22 cellular contexts compared by ENCODE assay signal in the genomic region with DNA sequence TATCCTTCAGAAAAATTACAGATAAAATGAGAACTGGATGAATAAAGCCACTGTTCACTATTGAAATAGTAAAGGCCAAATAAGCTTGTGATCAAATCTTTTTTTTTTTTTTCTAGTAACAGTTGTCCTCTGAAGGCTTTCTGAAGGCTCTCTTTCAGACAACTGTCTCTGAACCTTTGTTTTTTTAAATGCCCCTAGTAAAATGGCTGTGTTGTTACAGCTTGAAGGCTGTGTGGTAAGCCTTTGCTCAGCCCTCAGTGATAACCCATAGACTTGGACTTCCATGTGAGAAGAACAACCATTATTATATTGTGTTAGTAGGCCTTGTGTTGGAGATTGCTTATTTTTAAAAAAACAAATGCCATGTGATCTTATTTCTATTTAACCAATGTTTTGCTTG.
"Had no signal": no experiment of that assay in that cellular context is flagged by ENCODE, and none has a peak within 500 bp of the region (broad histone marks: within the 10 kb centered on the region; RNA-seq: fewer than 3 reads in every experiment).

No MANE protein-coding gene starts in this region.

- H3K4me3 ChIP-seq: esophagus squamous epithelium, lung, right atrium auricular region, skin epidermis, testis, upper lobe of left lung had no signal

- DNase-seq: activated CD4-positive, alpha-beta T cell treated with anti-CD3 and anti-CD28 coated beads, Interleukin-2, amount 10 ng/mL, durations not matched to agents 7 days and 5 days; activated CD8-positive, alpha-beta T cell treated with anti-CD3 and anti-CD28 coated beads, Interleukin-2, amount 10 ng/mL, durations not matched to agents 7 days and 5 days; activated effector memory CD4-positive, alpha-beta T cell treated with Interleukin-2 at 50 U/mL for 16 hours; activated naive CD4-positive, alpha-beta T cell treated with anti-CD3 and anti-CD28 coated beads, Interleukin-2, amount 10 ng/mL, durations not matched to agents 7 days and 5 days; activated naive CD8-positive, alpha-beta T cell treated with anti-CD3 and anti-CD28 coated beads, Interleukin-2, amount 50 U/mL, for 24 hours; activated T-cell treated with anti-CD3 and anti-CD28 coated beads, Interleukin-2, amount 50 U/mL, for 48 hours; aorta; cerebellar nuclear complex; effector memory CD4-positive, alpha-beta T cell; esophagus squamous epithelium; left colon; midbrain; nephron progenitor cell; occipital lobe; testis; upper lobe of left lung had no signal

- FAIRE-seq: endothelial cell of umbilical vein, islet of Langerhans had no signal

- H3K27ac ChIP-seq: esophagus squamous epithelium, right atrium auricular region, skin epidermis, testis, upper lobe of left lung had no signal

- H3K36me3 ChIP-seq: esophagus squamous epithelium, right atrium auricular region, upper lobe of left lung had no signal

- H3K4me1 ChIP-seq: right atrium auricular region, testis had no signal

- ATAC-seq: activated CD4-positive, CD25-positive, alpha-beta regulatory T cell treated with anti-CD3 and anti-CD28 coated beads, Interleukin-2, amount 50 U/mL, for 24 hours; activated CD8-positive, alpha-beta T cell treated with anti-CD3 and anti-CD28 coated beads, Interleukin-2, amount 10 ng/mL, durations not matched to agents 7 days and 5 days; activated naive CD8-positive, alpha-beta T cell treated with anti-CD3 and anti-CD28 coated beads, Interleukin-2, amount 50 U/mL, for 24 hours had no signal

- H3K27me3 ChIP-seq: esophagus squamous epithelium, right atrium auricular region, testis, upper lobe of left lung had no signal

- H3K9me3 ChIP-seq: esophagus squamous epithelium, right atrium auricular region, testis, upper lobe of left lung had no signal
